7 cellular contexts compared by ENCODE assay signal in the genomic region with DNA sequence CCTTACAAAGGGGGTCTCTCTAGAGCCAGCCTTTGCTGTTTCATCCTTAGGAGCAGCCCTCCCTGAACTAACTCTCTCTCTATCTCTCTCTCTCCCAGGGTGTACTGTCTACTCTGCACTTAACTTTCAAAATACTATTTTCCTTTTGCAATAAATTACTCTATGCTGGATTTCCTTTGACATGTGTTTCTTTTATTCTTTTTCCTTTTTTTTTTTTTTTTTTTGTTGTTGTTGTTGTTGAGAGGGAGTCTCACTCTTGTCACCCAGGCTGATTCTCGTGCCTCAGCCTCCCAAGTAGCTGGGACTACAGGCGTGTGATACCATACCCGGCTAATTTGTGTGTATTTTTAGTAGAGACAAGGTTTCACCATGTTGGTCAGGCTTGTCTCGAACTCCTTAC. TPM values are rescaled to one million over a fixed set of nuclear protein-coding genes. Genes with fewer than 3 reads are reported as not detected.
DNase-seq lines count a peak whose midpoint lies in the region; ATAC-seq and TF ChIP-seq lines count a peak whose summit lies in the region.

No MANE protein-coding gene starts in this region.

- H3K4me3 ChIP-seq in GM23338 (peak overlapping the region; percentile 94; the same call in 1 of the 2 replicates), OCI-LY1 (ENCODE audit: low read depth, low read length, poor library complexity, severe bottlenecking) (peak overlapping the region; percentile 75), ectodermal cell (ENCODE audit: insufficient read depth, low read depth, low read length) (no peak overlapping the region), osteoblast (ENCODE audit: insufficient read depth, low read length) (no peak overlapping the region)

- peaks cover 23% of the 10 kb centered on the region for H3K4me1 Mint-ChIP-seq in GM23338

- peak overlapping the region; percentile 95 for H3K4me3 Mint-ChIP-seq in GM23338

- H3K36me3 ChIP-seq in GM23338 (ENCODE audit: insufficient read depth) (peaks cover 19% of the 10 kb centered on the region), OCI-LY1 (ENCODE audit: insufficient read depth, low read length) (peaks cover 18% of the 10 kb centered on the region; the same call in 1 of the 2 replicates), ectodermal cell (ENCODE audit: control insufficient read depth, insufficient read depth, low read length) (peaks cover 17% of the 10 kb centered on the region), osteoblast (ENCODE audit: insufficient read depth, low read length) (peaks cover 15% of the 10 kb centered on the region)

- H3K27me3 Mint-ChIP-seq in GM23338 (ENCODE audit: insufficient read depth, low read depth, poor library complexity): peaks cover 16% of the 10 kb centered on the region

- H3F3A ChIP-seq in GM23338 (replicated peaks; ENCODE audit: low read depth) (peaks cover 20% of the 10 kb centered on the region), OCI-LY1 (ENCODE audit: insufficient read depth, low read length) (peaks cover 10% of the 10 kb centered on the region; the same call in 1 of the 2 replicates)

- H3K79me2 ChIP-seq in GM23338 (replicated peaks; ENCODE audit: insufficient read depth) (peaks cover 33% of the 10 kb centered on the region), OCI-LY1 (ENCODE audit: insufficient read depth, low read length) (peaks cover 6% of the 10 kb centered on the region), osteoblast (ENCODE audit: insufficient read depth, low read length) (peaks cover 36% of the 10 kb centered on the region)

- H3K27ac ChIP-seq in GM23338 (ENCODE audit: low read depth): peak overlapping the region; percentile 62
- peak overlapping the region; percentile 36 for H3K27ac ChIP-seq in OCI-LY1 (ENCODE audit: low read depth, low read length, poor library complexity, severe bottlenecking)
- peak overlapping the region; percentile 71 for H3K27ac ChIP-seq in ectodermal cell (ENCODE audit: insufficient read depth, low read depth, low read length, poor library complexity, severe bottlenecking)
- no peak overlapping the region for H3K27ac ChIP-seq in osteoblast (ENCODE audit: low read depth, low read length)

- ATAC-seq in GM23338 (peak; percentile 9), HG02623 (IDR thresholded peaks at IDR 0.05; ENCODE audit: unreplicated experiment) (no peak), GM19035 (IDR thresholded peaks at IDR 0.05; ENCODE audit: unreplicated experiment) (no peak)

- DNase-seq in GM23338 (ENCODE audit: low spot score) (no peak), osteoblast (ENCODE audit: insufficient read length, low spot score, missing footprints) (no peak), NOMO-1 (lab: John Stamatoyannopoulos, UW; ENCODE audit: unreplicated experiment in 2 of 2) (no peak)

- WGBS in ectodermal cell, 2 experiments: 84 to 88% methylated on average over 4 of the region's 4 CpGs

- TF ChIP-seq CTCF in GM23338 (conservative IDR thresholded peaks at IDR 0.05; ENCODE audit: low read depth in 2 of 2) (no peak), OCI-LY1 (IDR thresholded peaks at IDR 0.05; ENCODE audit: low read length) (no peak), osteoblast (IDR thresholded peaks at IDR 0.05; ENCODE audit: extremely low read depth, low read depth, low read length) (no peak)

- H3K4me2 ChIP-seq in GM23338: peak overlapping the region; percentile 37
- peak overlapping the region; percentile 76; the same call in 1 of the 2 replicates for H3K4me2 ChIP-seq in OCI-LY1 (ENCODE audit: low read length)
- peak overlapping the region; percentile 71 for H3K4me2 ChIP-seq in osteoblast (ENCODE audit: insufficient read depth, low read length)

- H3K9me2 ChIP-seq in GM23338 (ENCODE audit: insufficient read depth): no peaks in the 10 kb centered on the region
- no peaks in the 10 kb centered on the region for H3K9me2 ChIP-seq in OCI-LY1 (ENCODE audit: low read depth, low read length)

- H3K27me3 ChIP-seq in GM23338 (ENCODE audit: insufficient read depth): no peaks in the 10 kb centered on the region
- no peaks in the 10 kb centered on the region for H3K27me3 ChIP-seq in OCI-LY1 (ENCODE audit: insufficient read depth, low read length)
- H3K27me3 ChIP-seq in ectodermal cell (ENCODE audit: control insufficient read depth, insufficient read depth, low read length, poor library complexity, severe bottlenecking): no peaks in the 10 kb centered on the region
- H3K27me3 ChIP-seq in osteoblast (ENCODE audit: insufficient read depth, low read length): no peaks in the 10 kb centered on the region

- H3K9me3 ChIP-seq in OCI-LY1 (ENCODE audit: low read length) (no peaks in the 10 kb centered on the region), ectodermal cell (ENCODE audit: control insufficient read depth, low read length) (no peaks in the 10 kb centered on the region), osteoblast (ENCODE audit: low read depth, low read length) (no peaks in the 10 kb centered on the region)

- H4K20me1 ChIP-seq in GM23338 (replicated peaks; ENCODE audit: insufficient read depth): peaks cover 20% of the 10 kb centered on the region
- H4K20me1 ChIP-seq in OCI-LY1 (ENCODE audit: insufficient read depth, low read length): no peaks in the 10 kb centered on the region
- H4K20me1 ChIP-seq in osteoblast (ENCODE audit: insufficient read depth, low read length): peaks cover 19% of the 10 kb centered on the region

- no peak overlapping the region for H2AFZ ChIP-seq in GM23338
- H2AFZ ChIP-seq in OCI-LY1 (ENCODE audit: low read length): no peak overlapping the region
- H2AFZ ChIP-seq in osteoblast (ENCODE audit: low read length): no peak overlapping the region

- H3K27ac Mint-ChIP-seq in GM23338: peak overlapping the region; percentile 95

- peaks cover 30% of the 10 kb centered on the region for H3K36me3 Mint-ChIP-seq in GM23338 (ENCODE audit: low read depth)

- H3K4me1 ChIP-seq in GM23338 (ENCODE audit: insufficient read depth): peaks cover 15% of the 10 kb centered on the region
- H3K4me1 ChIP-seq in OCI-LY1 (ENCODE audit: insufficient read depth, low read length, severe bottlenecking): peaks cover 21% of the 10 kb centered on the region
- H3K4me1 ChIP-seq in ectodermal cell (ENCODE audit: control insufficient read depth, insufficient read depth, low read length): peaks cover 12% of the 10 kb centered on the region
- peaks cover 30% of the 10 kb centered on the region for H3K4me1 ChIP-seq in osteoblast (ENCODE audit: insufficient read depth, low read length)

- peaks cover 9% of the 10 kb centered on the region; the same call in 2 of the 3 replicates for H3K9me3 Mint-ChIP-seq in GM23338

- H3K9ac ChIP-seq in OCI-LY1 (ENCODE audit: low read length): no peak overlapping the region

TF ChIP-seq in GM23338, 12 proteins besides CTCF, POLR2A, EP300 and RAD21 (continues in another document):
- no peak for TF ChIP-seq CREB1 (CRISPR knock-in tag; IDR thresholded peaks at IDR 0.05; ENCODE audit: low read depth)

RNA-seq across cellular contexts. Expression of gene ZNF3, which starts 1.5 kb away (rescaled TPM):
- 40.8 and 48.9 TPM in 2 replicates for total RNA-seq in GM23338 (2014; rRNA removed; shearing (Covaris generic))
- 22.6 and 23.4 TPM in 2 replicates for polyA plus RNA-seq in GM23338 (2016; fragmentation: Nextera tagmentation; extraction: Ambion mirVana)
- 62.3 TPM for polyA plus RNA-seq in ectodermal cell (2013, experiment 1 of 4)
- polyA plus RNA-seq in ectodermal cell (2013, experiment 2 of 4): 63.8 TPM
- polyA plus RNA-seq in ectodermal cell (2013, experiment 3 of 4): 54.9 TPM
- 63.2 TPM for polyA plus RNA-seq in ectodermal cell (2013, experiment 4 of 4)
- total RNA-seq in osteoblast: 30.4 and 33.9 TPM in 2 replicates

RNA-seq across cellular contexts. Expression of gene COPS6, which starts 5.8 kb away (rescaled TPM):
- total RNA-seq in GM23338 (2014; rRNA removed; shearing (Covaris generic)): 89.8 and 104 TPM in 2 replicates
- 191 and 198 TPM in 2 replicates for polyA plus RNA-seq in GM23338 (2016; fragmentation: Nextera tagmentation; extraction: Ambion mirVana)
- 124 TPM for polyA plus RNA-seq in ectodermal cell (2013, experiment 1 of 4)
- 133 TPM for polyA plus RNA-seq in ectodermal cell (2013, experiment 2 of 4)
- polyA plus RNA-seq in ectodermal cell (2013, experiment 3 of 4): 92.4 TPM
- 105 TPM for polyA plus RNA-seq in ectodermal cell (2013, experiment 4 of 4)
- total RNA-seq in osteoblast: 42.4 and 45.6 TPM in 2 replicates

RNA-seq across cellular contexts. Expression of gene MCM7, which starts 18.2 kb away (rescaled TPM):
- total RNA-seq in GM23338 (2014; rRNA removed; shearing (Covaris generic)): 285 TPM in 2 replicates
- polyA plus RNA-seq in GM23338 (2016; fragmentation: Nextera tagmentation; extraction: Ambion mirVana): 140 and 144 TPM in 2 replicates
- 319 TPM for polyA plus RNA-seq in ectodermal cell (2013, experiment 1 of 4)
- polyA plus RNA-seq in ectodermal cell (2013, experiment 2 of 4): 332 TPM
- polyA plus RNA-seq in ectodermal cell (2013, experiment 3 of 4): 241 TPM
- polyA plus RNA-seq in ectodermal cell (2013, experiment 4 of 4): 242 TPM
- 28.6 and 31.2 TPM in 2 replicates for total RNA-seq in osteoblast

RNA-seq across cellular contexts. Expression of gene AP4M1, which starts 18.5 kb away (rescaled TPM):
- 12.2 and 13.3 TPM in 2 replicates for total RNA-seq in GM23338 (2014; rRNA removed; shearing (Covaris generic))
- polyA plus RNA-seq in GM23338 (2016; fragmentation: Nextera tagmentation; extraction: Ambion mirVana): 9.5 and 14.4 TPM in 2 replicates
- 22.0 TPM for polyA plus RNA-seq in ectodermal cell (2013, experiment 1 of 4)
- polyA plus RNA-seq in ectodermal cell (2013, experiment 2 of 4): 22.2 TPM
- polyA plus RNA-seq in ectodermal cell (2013, experiment 3 of 4): 17.3 TPM
- 21.1 TPM for polyA plus RNA-seq in ectodermal cell (2013, experiment 4 of 4)
- total RNA-seq in osteoblast: 19.5 and 20.0 TPM in 2 replicates

RNA-seq across cellular contexts. Expression of gene ZSCAN21, which starts 33.4 kb away (rescaled TPM):
- total RNA-seq in GM23338 (2014; rRNA removed; shearing (Covaris generic)): 21.8 and 24.8 TPM in 2 replicates
- 15.4 and 15.7 TPM in 2 replicates for polyA plus RNA-seq in GM23338 (2016; fragmentation: Nextera tagmentation; extraction: Ambion mirVana)
- 18.6 TPM for polyA plus RNA-seq in ectodermal cell (2013, experiment 1 of 4)
- polyA plus RNA-seq in ectodermal cell (2013, experiment 2 of 4): 19.7 TPM
- polyA plus RNA-seq in ectodermal cell (2013, experiment 3 of 4): 18.1 TPM
- polyA plus RNA-seq in ectodermal cell (2013, experiment 4 of 4): 21.3 TPM
- total RNA-seq in osteoblast: 9.8 and 10.9 TPM in 2 replicates

Comparison
In these comparisons a context has a peak if more than half of its experiments do, and no peak if none do; other contexts are left out.
1. H3K4me3 ChIP-seq: peak in GM23338 (single experiment) and OCI-LY1 (single experiment); none in ectodermal cell (single experiment) and osteoblast (single experiment).
2. Peak in every context shown above with its lines, with median percentiles within 50 percentile points of each other: H3K4me2 ChIP-seq.